ENCODE assay signal across 8 cellular contexts in genomic region chr14:103057372-103058208, GRCh38. TPM values are rescaled to one million over a fixed set of nuclear protein-coding genes. Genes with fewer than 3 reads are reported as not detected.
DNase-seq lines count a peak whose midpoint lies in the region; ATAC-seq and TF ChIP-seq lines count a peak whose summit lies in the region.

A gene with protein sequence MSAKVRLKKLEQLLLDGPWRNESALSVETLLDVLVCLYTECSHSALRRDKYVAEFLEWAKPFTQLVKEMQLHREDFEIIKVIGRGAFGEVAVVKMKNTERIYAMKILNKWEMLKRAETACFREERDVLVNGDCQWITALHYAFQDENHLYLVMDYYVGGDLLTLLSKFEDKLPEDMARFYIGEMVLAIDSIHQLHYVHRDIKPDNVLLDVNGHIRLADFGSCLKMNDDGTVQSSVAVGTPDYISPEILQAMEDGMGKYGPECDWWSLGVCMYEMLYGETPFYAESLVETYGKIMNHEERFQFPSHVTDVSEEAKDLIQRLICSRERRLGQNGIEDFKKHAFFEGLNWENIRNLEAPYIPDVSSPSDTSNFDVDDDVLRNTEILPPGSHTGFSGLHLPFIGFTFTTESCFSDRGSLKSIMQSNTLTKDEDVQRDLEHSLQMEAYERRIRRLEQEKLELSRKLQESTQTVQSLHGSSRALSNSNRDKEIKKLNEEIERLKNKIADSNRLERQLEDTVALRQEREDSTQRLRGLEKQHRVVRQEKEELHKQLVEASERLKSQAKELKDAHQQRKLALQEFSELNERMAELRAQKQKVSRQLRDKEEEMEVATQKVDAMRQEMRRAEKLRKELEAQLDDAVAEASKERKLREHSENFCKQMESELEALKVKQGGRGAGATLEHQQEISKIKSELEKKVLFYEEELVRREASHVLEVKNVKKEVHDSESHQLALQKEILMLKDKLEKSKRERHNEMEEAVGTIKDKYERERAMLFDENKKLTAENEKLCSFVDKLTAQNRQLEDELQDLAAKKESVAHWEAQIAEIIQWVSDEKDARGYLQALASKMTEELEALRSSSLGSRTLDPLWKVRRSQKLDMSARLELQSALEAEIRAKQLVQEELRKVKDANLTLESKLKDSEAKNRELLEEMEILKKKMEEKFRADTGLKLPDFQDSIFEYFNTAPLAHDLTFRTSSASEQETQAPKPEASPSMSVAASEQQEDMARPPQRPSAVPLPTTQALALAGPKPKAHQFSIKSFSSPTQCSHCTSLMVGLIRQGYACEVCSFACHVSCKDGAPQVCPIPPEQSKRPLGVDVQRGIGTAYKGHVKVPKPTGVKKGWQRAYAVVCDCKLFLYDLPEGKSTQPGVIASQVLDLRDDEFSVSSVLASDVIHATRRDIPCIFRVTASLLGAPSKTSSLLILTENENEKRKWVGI (N-terminal part only) (minus strand): TSS chr14:103057549. CDS start chr14:103057173, 376 bp downstream.

- H3K27ac Mint-ChIP-seq in immature natural killer cell = no peak within 1 kb of the TSS

- no peaks in the 10 kb centered on the region for H3K9me3 Mint-ChIP-seq in immature natural killer cell

- ATAC-seq in HG02884 (IDR thresholded peaks at IDR 0.05; ENCODE audit: unreplicated experiment) (peak; percentile 73), GM18873 (IDR thresholded peaks at IDR 0.05; ENCODE audit: low FRiP score, unreplicated experiment) (no peak)

- no peaks in the 10 kb centered on the region for H3K27me3 ChIP-seq in skeletal muscle tissue (ENCODE audit: control insufficient read depth in 3 of 3, insufficient read depth in 3 of 3, low read length in 3 of 3)

- TF ChIP-seq CTCF in GM13977 (IDR thresholded peaks at IDR 0.05; ENCODE audit: extremely low read depth, insufficient read depth, missing control alignments) (no peak), WI38 (IDR thresholded peaks at IDR 0.05; ENCODE audit: low read depth, low read length) (no peak)

- peaks cover 19 to 37% (median 23%) of the 10 kb centered on the region in 3 donors for H3K27me3 Mint-ChIP-seq in immature natural killer cell (ENCODE audit: low read depth in 3 of 3)

- no peaks in the 10 kb centered on the region for H3K9me3 ChIP-seq in skeletal muscle tissue (ENCODE audit: control insufficient read depth in 3 of 3, low read length in 3 of 3)

- peak within 1 kb of the TSS; percentile 38 to 74 (median 57) for H3K4me3 Mint-ChIP-seq in immature natural killer cell

- H3K27ac ChIP-seq in skeletal muscle tissue (ENCODE audit: low read depth, low read length) = peak within 1 kb of the TSS; percentile 75

- peaks cover 37 to 40% (median 37%) of the 10 kb centered on the region in 3 donors for H3K4me1 ChIP-seq in skeletal muscle tissue (ENCODE audit: control insufficient read depth in 3 of 3, insufficient read depth in 3 of 3, low read length in 3 of 3)

- in situ Hi-C loops in GM13977 (cut with MboI; ENCODE audit: low pct_unique_long_range_greater_than_20kb, low sequenced_read_pairs, unreplicated experiment) = no loop called here

- no peaks in the 10 kb centered on the region for H3K36me3 Mint-ChIP-seq in immature natural killer cell

- peak within 1 kb of the TSS; percentile 84 to 94 (median 93) for H3K9ac ChIP-seq in skeletal muscle tissue (ENCODE audit: low read depth in 1 of 3, low read length in 3 of 3)

- H3K4me3 ChIP-seq in WI38 (ENCODE audit: low read depth, low read length) (peak within 1 kb of the TSS; percentile 83), skeletal muscle tissue (ENCODE audit: low read length in 3 of 3) (peak within 1 kb of the TSS; percentile 89 to 94 (median 92))

- peak; percentile 95 for DNase-seq in GM13977 (ENCODE audit: low spot score)
- peak; percentile 92 to 96 for DNase-seq in NCI-H2081 (lab: John Stamatoyannopoulos, UW)
- DNase-seq in central memory CD4-positive, alpha-beta T cell = peak; percentile 67
- DNase-seq in immature natural killer cell = peak; percentile 39 to 45 (median 44)

- H3K4me1 Mint-ChIP-seq in immature natural killer cell = peaks cover 0 to 6% of the 10 kb centered on the region in 2 donors

- H3K36me3 ChIP-seq in skeletal muscle tissue (ENCODE audit: control insufficient read depth in 3 of 3, insufficient read depth in 3 of 3, low read length in 3 of 3) = no peaks in the 10 kb centered on the region

RNA-seq across cellular contexts. Expression of the gene that starts here (rescaled TPM):
- not detected for polyA plus RNA-seq in immature natural killer cell
- 50.1 TPM for total RNA-seq in skeletal muscle tissue

Comparison
In these comparisons a context has a peak if more than half of its experiments do, and no peak if none do; other contexts are left out.
1. Peak in DNase-seq in immature natural killer cell; RNA of the gene not detected or under 1 TPM.
2. DNase-seq: peak in every context shown above with its lines; median percentile 95 in GM13977; 94 in NCI-H2081; 67 in central memory CD4-positive, alpha-beta T cell; 44 in immature natural killer cell.